In genomic region chr3:115359507-115359906, GRCh38 we compare ENCODE assay signal across 11 cellular contexts.
A peak's percentile ranks its signal among the peaks of the same experiment; 100 is the strongest.
DNase-seq lines count a peak whose midpoint lies in the region; ATAC-seq, FAIRE-seq and TF ChIP-seq lines count a peak whose summit lies in the region.
"Had no signal": no experiment of that assay in that cellular context is flagged by ENCODE, and none has a peak within 500 bp of the region (broad histone marks: within the 10 kb centered on the region; RNA-seq: fewer than 3 reads in every experiment).

No MANE protein-coding gene starts in this region.

- H3K27me3 ChIP-seq in WERI-Rb-1 (ENCODE audit: insufficient read depth, low read depth, severe bottlenecking) (no peaks in the 10 kb centered on the region), foreskin keratinocyte (no peaks in the 10 kb centered on the region)

- H3K4me3 ChIP-seq in WERI-Rb-1 (ENCODE audit: low read depth, low read length), result no peak overlapping the region

- intact Hi-C loops in cardiac septum (cut with DNase I), result no loop called here

- FAIRE-seq in GM12892 (lab: Jason Lieb, UNC), result peak; percentile 77

- DNase-seq in GM12892 (ENCODE audit: insufficient read length) (no peak), fibroblast of gingiva (ENCODE audit: low read depth) (peak; percentile 31), cardiac septum (ENCODE audit: low spot score) (no peak), NCI-H2227 treated with DMSO at 0.1 percent for 48 hours (lab: John Stamatoyannopoulos, UW) (no peak), WERI-Rb-1 (no peak), foreskin keratinocyte (no peak)
- DNase-seq: effector memory CD8-positive, alpha-beta T cell; NCI-H2107 had no signal

- H3K36me3 ChIP-seq in WERI-Rb-1, result no peaks in the 10 kb centered on the region

- H3K9me3 ChIP-seq in WERI-Rb-1 (ENCODE audit: severe bottlenecking), result no peaks in the 10 kb centered on the region

- ATAC-seq in GM21367 (IDR thresholded peaks at IDR 0.05; ENCODE audit: unreplicated experiment) (peak; percentile 98), HG03196 (IDR thresholded peaks at IDR 0.05; ENCODE audit: unreplicated experiment) (peak; percentile 94), foreskin keratinocyte (no peak)
- ATAC-seq: effector memory CD8-positive, alpha-beta T cell had no signal

- no peaks in the 10 kb centered on the region for H3K4me1 ChIP-seq in foreskin keratinocyte

- no peak for TF ChIP-seq POLR2A in GM12892 (IDR thresholded peaks at IDR 0.05; ENCODE audit: low read depth, low read length)

- H3K27ac ChIP-seq in WERI-Rb-1 (no peak overlapping the region), foreskin keratinocyte (no peak overlapping the region)
- H3K27ac ChIP-seq: VCaP had no signal

- TF ChIP-seq CTCF in WERI-Rb-1 (IDR thresholded peaks at IDR 0.05; ENCODE audit: low read depth, low read length) (no peak), foreskin keratinocyte (conservative IDR thresholded peaks at IDR 0.05) (no peak)
